1 cellular context compared by ENCODE assay signal in the genomic region with DNA sequence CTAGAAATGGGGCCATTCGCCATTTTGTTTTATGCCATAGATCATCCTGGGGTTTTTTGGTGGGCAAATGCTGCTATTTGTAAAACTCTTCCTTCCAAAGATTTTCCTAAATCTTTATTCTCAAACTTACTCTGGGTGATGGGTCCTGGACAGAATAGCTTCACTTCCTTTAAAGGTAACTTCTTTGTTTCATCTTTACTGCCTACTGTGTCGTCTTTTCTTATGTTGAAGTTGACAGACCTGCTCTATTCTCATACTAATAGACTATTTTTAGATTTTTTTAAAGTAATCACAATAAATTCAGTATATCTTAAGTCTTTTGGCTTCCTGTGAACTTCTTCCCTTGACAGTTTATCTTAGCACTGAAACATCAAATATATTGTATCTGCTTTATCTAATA.
TF ChIP-seq lines count a peak whose summit lies in the region.

No MANE protein-coding gene starts in this region.

TF ChIP-seq in HepG2, 621 proteins besides CTCF, POLR2A, EP300 and RAD21 (continued from another document):
- TF ChIP-seq ZBTB44 (CRISPR knock-in tag; IDR thresholded peaks at IDR 0.05) (no peak), ARID2 (CRISPR knock-in tag; IDR thresholded peaks at IDR 0.05; ENCODE audit: borderline replicate concordance) (no peak), ZNF547 (CRISPR knock-in tag; IDR thresholded peaks at IDR 0.05) (no peak), ATAD3A (CRISPR knock-in tag; IDR thresholded peaks at IDR 0.05) (no peak), ATF4 (CRISPR knock-in tag; IDR thresholded peaks at IDR 0.05) (no peak)
- TF ChIP-seq, protein P1, sequence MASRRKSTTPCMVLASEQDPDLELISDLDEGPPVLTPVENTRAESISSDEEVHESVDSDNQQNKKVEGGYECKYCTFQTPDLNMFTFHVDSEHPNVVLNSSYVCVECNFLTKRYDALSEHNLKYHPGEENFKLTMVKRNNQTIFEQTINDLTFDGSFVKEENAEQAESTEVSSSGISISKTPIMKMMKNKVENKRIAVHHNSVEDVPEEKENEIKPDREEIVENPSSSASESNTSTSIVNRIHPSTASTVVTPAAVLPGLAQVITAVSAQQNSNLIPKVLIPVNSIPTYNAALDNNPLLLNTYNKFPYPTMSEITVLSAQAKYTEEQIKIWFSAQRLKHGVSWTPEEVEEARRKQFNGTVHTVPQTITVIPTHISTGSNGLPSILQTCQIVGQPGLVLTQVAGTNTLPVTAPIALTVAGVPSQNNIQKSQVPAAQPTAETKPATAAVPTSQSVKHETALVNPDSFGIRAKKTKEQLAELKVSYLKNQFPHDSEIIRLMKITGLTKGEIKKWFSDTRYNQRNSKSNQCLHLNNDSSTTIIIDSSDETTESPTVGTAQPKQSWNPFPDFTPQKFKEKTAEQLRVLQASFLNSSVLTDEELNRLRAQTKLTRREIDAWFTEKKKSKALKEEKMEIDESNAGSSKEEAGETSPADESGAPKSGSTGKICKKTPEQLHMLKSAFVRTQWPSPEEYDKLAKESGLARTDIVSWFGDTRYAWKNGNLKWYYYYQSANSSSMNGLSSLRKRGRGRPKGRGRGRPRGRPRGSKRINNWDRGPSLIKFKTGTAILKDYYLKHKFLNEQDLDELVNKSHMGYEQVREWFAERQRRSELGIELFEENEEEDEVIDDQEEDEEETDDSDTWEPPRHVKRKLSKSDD (CRISPR knock-in tag; IDR thresholded peaks at IDR 0.05; ENCODE audit: low read depth), result no peak
- TF ChIP-seq, protein P2, sequence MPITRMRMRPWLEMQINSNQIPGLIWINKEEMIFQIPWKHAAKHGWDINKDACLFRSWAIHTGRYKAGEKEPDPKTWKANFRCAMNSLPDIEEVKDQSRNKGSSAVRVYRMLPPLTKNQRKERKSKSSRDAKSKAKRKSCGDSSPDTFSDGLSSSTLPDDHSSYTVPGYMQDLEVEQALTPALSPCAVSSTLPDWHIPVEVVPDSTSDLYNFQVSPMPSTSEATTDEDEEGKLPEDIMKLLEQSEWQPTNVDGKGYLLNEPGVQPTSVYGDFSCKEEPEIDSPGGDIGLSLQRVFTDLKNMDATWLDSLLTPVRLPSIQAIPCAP (CRISPR knock-in tag; IDR thresholded peaks at IDR 0.05; ENCODE audit: low read depth), result no peak
